Comparison of ENCODE assay signal across 1 cellular context in the genomic region with DNA sequence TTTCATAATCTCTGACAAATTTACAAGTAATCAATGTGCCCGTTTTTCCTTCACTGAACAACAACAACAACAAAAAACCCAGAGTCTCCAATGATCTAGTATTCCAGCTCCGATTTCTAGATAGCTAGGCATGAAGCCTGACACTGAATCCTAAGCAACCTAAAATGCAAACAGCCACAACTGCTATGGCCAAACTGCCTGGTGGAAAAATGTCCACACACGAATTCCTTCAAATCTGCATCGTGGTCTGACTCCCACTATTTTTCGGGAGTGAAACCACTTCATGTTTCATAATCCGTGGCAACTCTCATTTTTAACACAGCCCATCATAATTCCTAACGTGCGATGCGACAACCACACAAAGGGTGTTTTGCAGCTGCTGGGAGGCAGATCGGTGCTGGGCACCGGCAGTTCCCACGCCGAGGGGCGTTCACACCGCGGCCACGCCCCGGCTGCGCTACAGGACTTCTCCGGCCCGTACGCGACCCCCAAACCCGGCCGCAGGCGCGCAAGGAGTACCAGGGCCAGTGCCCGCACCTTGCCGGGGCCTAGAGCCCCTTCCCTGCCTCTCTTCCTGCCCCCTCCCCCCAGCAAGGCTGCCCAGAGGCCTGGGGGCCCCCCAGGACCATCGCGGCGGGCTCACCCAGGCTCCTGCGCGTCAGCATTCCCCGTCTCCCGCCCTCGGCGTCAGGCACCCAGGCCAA.
TF ChIP-seq lines count a peak whose summit lies in the region.

No MANE protein-coding gene starts in this region.

TF ChIP-seq in K562, 482 proteins besides CTCF, POLR2A, EP300 and RAD21 (continued from another document and continues in another):
- TF ChIP-seq SIN3A (IDR thresholded peaks at IDR 0.05; ENCODE audit: borderline replicate concordance in 2 of 2, control insufficient read depth in 1 of 2, low read depth in 2 of 2, low read length in 2 of 2) (peak in 1 of 2 experiments; percentile 86; a peak in 1 of 4 replicates), EWSR1 (IDR thresholded peaks at IDR 0.05; ENCODE audit: borderline replicate concordance, low read depth, partially characterized antibody) (no peak), CAMTA2 (CRISPR knock-in tag; conservative IDR thresholded peaks at IDR 0.05) (no peak), ZBTB7A (IDR thresholded peaks at IDR 0.05; ENCODE audit: borderline replicate concordance, control insufficient read depth, low read depth, low read length) (peak; percentile 79), ZNF354B (CRISPR knock-in tag; IDR thresholded peaks at IDR 0.05) (no peak), NONO (IDR thresholded peaks at IDR 0.05; ENCODE audit: low read depth in 2 of 2, low read length in 1 of 2) (no peak), ZNF561 (CRISPR knock-in tag; conservative IDR thresholded peaks at IDR 0.05) (no peak), ZNF165 (CRISPR knock-in tag; IDR thresholded peaks at IDR 0.05; ENCODE audit: borderline replicate concordance) (no peak), RBBP5 (IDR thresholded peaks at IDR 0.05; ENCODE audit: borderline replicate concordance, insufficient read depth, low read length, poor library complexity, severe bottlenecking) (no peak), GATAD2B (IDR thresholded peaks at IDR 0.05; ENCODE audit: borderline replicate concordance) (no peak), NRF1 (conservative IDR thresholded peaks at IDR 0.05 in 1 of 2, IDR thresholded peaks at IDR 0.05 in 1 of 2) (no peak; a peak in 1 of 4 replicates), GABPB1 (CRISPR knock-in tag; IDR thresholded peaks at IDR 0.05) (no peak; the same call in 1 of the 2 replicates), HLTF (IDR thresholded peaks at IDR 0.05) (no peak), ZBED1 (IDR thresholded peaks at IDR 0.05) (no peak), PHF21A (IDR thresholded peaks at IDR 0.05; ENCODE audit: borderline replicate concordance, low read depth) (no peak), CBX3 (IDR thresholded peaks at IDR 0.05; ENCODE audit: borderline replicate concordance in 1 of 2, low read length in 2 of 2) (peak in 1 of 2 experiments; percentile 23; a peak in 1 of 3 replicates), ZSCAN32 (CRISPR knock-in tag; IDR thresholded peaks at IDR 0.05) (0 out of 2 replicates have a peak, but pooled peaks have one; percentile 20)
- TF ChIP-seq, protein P1, sequence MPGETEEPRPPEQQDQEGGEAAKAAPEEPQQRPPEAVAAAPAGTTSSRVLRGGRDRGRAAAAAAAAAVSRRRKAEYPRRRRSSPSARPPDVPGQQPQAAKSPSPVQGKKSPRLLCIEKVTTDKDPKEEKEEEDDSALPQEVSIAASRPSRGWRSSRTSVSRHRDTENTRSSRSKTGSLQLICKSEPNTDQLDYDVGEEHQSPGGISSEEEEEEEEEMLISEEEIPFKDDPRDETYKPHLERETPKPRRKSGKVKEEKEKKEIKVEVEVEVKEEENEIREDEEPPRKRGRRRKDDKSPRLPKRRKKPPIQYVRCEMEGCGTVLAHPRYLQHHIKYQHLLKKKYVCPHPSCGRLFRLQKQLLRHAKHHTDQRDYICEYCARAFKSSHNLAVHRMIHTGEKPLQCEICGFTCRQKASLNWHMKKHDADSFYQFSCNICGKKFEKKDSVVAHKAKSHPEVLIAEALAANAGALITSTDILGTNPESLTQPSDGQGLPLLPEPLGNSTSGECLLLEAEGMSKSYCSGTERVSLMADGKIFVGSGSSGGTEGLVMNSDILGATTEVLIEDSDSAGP (CRISPR knock-in tag; IDR thresholded peaks at IDR 0.05), result no peak
- TF ChIP-seq, protein P2, sequence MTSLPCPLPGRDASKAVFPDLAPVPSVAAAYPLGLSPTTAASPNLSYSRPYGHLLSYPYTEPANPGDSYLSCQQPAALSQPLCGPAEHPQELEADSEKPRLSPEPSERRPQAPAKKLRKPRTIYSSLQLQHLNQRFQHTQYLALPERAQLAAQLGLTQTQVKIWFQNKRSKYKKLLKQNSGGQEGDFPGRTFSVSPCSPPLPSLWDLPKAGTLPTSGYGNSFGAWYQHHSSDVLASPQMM (CRISPR knock-in tag; IDR thresholded peaks at IDR 0.05), result no peak
- TF ChIP-seq, protein P3, sequence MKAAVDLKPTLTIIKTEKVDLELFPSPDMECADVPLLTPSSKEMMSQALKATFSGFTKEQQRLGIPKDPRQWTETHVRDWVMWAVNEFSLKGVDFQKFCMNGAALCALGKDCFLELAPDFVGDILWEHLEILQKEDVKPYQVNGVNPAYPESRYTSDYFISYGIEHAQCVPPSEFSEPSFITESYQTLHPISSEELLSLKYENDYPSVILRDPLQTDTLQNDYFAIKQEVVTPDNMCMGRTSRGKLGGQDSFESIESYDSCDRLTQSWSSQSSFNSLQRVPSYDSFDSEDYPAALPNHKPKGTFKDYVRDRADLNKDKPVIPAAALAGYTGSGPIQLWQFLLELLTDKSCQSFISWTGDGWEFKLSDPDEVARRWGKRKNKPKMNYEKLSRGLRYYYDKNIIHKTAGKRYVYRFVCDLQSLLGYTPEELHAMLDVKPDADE (conservative IDR thresholded peaks at IDR 0.05; ENCODE audit: control insufficient read depth, low read depth, low read length), result peak; percentile 59
- TF ChIP-seq, protein P4, sequence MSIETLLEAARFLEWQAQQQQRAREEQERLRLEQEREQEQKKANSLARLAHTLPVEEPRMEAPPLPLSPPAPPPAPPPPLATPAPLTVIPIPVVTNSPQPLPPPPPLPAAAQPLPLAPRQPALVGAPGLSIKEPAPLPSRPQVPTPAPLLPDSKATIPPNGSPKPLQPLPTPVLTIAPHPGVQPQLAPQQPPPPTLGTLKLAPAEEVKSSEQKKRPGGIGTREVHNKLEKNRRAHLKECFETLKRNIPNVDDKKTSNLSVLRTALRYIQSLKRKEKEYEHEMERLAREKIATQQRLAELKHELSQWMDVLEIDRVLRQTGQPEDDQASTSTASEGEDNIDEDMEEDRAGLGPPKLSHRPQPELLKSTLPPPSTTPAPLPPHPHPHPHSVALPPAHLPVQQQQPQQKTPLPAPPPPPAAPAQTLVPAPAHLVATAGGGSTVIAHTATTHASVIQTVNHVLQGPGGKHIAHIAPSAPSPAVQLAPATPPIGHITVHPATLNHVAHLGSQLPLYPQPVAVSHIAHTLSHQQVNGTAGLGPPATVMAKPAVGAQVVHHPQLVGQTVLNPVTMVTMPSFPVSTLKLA (conservative IDR thresholded peaks at IDR 0.05), result peak in 1 of 2 experiments; percentile 52; a peak in 1 of 4 replicates
- TF ChIP-seq, protein P5, sequence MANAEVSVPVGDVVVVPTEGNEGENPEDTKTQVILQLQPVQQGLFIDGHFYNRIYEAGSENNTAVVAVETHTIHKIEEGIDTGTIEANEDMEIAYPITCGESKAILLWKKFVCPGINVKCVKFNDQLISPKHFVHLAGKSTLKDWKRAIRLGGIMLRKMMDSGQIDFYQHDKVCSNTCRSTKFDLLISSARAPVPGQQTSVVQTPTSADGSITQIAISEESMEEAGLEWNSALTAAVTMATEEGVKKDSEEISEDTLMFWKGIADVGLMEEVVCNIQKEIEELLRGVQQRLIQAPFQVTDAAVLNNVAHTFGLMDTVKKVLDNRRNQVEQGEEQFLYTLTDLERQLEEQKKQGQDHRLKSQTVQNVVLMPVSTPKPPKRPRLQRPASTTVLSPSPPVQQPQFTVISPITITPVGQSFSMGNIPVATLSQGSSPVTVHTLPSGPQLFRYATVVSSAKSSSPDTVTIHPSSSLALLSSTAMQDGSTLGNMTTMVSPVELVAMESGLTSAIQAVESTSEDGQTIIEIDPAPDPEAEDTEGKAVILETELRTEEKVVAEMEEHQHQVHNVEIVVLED (CRISPR knock-in tag; IDR thresholded peaks at IDR 0.05), result no peak
- TF ChIP-seq, protein P6, sequence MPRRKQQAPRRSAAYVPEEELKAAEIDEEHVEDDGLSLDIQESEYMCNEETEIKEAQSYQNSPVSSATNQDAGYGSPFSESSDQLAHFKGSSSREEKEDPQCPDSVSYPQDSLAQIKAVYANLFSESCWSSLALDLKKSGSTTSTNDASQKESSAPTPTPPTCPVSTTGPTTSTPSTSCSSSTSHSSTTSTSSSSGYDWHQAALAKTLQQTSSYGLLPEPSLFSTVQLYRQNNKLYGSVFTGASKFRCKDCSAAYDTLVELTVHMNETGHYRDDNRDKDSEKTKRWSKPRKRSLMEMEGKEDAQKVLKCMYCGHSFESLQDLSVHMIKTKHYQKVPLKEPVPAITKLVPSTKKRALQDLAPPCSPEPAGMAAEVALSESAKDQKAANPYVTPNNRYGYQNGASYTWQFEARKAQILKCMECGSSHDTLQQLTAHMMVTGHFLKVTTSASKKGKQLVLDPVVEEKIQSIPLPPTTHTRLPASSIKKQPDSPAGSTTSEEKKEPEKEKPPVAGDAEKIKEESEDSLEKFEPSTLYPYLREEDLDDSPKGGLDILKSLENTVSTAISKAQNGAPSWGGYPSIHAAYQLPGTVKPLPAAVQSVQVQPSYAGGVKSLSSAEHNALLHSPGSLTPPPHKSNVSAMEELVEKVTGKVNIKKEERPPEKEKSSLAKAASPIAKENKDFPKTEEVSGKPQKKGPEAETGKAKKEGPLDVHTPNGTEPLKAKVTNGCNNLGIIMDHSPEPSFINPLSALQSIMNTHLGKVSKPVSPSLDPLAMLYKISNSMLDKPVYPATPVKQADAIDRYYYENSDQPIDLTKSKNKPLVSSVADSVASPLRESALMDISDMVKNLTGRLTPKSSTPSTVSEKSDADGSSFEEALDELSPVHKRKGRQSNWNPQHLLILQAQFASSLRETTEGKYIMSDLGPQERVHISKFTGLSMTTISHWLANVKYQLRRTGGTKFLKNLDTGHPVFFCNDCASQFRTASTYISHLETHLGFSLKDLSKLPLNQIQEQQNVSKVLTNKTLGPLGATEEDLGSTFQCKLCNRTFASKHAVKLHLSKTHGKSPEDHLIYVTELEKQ (CRISPR knock-in tag; IDR thresholded peaks at IDR 0.05), result no peak
- TF ChIP-seq, protein P7, sequence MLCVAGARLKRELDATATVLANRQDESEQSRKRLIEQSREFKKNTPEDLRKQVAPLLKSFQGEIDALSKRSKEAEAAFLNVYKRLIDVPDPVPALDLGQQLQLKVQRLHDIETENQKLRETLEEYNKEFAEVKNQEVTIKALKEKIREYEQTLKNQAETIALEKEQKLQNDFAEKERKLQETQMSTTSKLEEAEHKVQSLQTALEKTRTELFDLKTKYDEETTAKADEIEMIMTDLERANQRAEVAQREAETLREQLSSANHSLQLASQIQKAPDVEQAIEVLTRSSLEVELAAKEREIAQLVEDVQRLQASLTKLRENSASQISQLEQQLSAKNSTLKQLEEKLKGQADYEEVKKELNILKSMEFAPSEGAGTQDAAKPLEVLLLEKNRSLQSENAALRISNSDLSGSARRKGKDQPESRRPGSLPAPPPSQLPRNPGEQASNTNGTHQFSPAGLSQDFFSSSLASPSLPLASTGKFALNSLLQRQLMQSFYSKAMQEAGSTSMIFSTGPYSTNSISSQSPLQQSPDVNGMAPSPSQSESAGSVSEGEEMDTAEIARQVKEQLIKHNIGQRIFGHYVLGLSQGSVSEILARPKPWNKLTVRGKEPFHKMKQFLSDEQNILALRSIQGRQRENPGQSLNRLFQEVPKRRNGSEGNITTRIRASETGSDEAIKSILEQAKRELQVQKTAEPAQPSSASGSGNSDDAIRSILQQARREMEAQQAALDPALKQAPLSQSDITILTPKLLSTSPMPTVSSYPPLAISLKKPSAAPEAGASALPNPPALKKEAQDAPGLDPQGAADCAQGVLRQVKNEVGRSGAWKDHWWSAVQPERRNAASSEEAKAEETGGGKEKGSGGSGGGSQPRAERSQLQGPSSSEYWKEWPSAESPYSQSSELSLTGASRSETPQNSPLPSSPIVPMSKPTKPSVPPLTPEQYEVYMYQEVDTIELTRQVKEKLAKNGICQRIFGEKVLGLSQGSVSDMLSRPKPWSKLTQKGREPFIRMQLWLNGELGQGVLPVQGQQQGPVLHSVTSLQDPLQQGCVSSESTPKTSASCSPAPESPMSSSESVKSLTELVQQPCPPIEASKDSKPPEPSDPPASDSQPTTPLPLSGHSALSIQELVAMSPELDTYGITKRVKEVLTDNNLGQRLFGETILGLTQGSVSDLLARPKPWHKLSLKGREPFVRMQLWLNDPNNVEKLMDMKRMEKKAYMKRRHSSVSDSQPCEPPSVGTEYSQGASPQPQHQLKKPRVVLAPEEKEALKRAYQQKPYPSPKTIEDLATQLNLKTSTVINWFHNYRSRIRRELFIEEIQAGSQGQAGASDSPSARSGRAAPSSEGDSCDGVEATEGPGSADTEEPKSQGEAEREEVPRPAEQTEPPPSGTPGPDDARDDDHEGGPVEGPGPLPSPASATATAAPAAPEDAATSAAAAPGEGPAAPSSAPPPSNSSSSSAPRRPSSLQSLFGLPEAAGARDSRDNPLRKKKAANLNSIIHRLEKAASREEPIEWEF (CRISPR knock-in tag; IDR thresholded peaks at IDR 0.05), result no peak
- TF ChIP-seq, protein P8, sequence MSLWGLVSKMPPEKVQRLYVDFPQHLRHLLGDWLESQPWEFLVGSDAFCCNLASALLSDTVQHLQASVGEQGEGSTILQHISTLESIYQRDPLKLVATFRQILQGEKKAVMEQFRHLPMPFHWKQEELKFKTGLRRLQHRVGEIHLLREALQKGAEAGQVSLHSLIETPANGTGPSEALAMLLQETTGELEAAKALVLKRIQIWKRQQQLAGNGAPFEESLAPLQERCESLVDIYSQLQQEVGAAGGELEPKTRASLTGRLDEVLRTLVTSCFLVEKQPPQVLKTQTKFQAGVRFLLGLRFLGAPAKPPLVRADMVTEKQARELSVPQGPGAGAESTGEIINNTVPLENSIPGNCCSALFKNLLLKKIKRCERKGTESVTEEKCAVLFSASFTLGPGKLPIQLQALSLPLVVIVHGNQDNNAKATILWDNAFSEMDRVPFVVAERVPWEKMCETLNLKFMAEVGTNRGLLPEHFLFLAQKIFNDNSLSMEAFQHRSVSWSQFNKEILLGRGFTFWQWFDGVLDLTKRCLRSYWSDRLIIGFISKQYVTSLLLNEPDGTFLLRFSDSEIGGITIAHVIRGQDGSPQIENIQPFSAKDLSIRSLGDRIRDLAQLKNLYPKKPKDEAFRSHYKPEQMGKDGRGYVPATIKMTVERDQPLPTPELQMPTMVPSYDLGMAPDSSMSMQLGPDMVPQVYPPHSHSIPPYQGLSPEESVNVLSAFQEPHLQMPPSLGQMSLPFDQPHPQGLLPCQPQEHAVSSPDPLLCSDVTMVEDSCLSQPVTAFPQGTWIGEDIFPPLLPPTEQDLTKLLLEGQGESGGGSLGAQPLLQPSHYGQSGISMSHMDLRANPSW (CRISPR knock-in tag; IDR thresholded peaks at IDR 0.05), result no peak
- TF ChIP-seq, protein P9, sequence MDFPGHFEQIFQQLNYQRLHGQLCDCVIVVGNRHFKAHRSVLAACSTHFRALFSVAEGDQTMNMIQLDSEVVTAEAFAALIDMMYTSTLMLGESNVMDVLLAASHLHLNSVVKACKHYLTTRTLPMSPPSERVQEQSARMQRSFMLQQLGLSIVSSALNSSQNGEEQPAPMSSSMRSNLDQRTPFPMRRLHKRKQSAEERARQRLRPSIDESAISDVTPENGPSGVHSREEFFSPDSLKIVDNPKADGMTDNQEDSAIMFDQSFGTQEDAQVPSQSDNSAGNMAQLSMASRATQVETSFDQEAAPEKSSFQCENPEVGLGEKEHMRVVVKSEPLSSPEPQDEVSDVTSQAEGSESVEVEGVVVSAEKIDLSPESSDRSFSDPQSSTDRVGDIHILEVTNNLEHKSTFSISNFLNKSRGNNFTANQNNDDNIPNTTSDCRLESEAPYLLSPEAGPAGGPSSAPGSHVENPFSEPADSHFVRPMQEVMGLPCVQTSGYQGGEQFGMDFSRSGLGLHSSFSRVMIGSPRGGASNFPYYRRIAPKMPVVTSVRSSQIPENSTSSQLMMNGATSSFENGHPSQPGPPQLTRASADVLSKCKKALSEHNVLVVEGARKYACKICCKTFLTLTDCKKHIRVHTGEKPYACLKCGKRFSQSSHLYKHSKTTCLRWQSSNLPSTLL (IDR thresholded peaks at IDR 0.05), result no peak
- TF ChIP-seq, protein P10, sequence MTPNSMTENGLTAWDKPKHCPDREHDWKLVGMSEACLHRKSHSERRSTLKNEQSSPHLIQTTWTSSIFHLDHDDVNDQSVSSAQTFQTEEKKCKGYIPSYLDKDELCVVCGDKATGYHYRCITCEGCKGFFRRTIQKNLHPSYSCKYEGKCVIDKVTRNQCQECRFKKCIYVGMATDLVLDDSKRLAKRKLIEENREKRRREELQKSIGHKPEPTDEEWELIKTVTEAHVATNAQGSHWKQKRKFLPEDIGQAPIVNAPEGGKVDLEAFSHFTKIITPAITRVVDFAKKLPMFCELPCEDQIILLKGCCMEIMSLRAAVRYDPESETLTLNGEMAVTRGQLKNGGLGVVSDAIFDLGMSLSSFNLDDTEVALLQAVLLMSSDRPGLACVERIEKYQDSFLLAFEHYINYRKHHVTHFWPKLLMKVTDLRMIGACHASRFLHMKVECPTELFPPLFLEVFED (CRISPR knock-in tag; conservative IDR thresholded peaks at IDR 0.05), result no peak
